In the genomic region with DNA sequence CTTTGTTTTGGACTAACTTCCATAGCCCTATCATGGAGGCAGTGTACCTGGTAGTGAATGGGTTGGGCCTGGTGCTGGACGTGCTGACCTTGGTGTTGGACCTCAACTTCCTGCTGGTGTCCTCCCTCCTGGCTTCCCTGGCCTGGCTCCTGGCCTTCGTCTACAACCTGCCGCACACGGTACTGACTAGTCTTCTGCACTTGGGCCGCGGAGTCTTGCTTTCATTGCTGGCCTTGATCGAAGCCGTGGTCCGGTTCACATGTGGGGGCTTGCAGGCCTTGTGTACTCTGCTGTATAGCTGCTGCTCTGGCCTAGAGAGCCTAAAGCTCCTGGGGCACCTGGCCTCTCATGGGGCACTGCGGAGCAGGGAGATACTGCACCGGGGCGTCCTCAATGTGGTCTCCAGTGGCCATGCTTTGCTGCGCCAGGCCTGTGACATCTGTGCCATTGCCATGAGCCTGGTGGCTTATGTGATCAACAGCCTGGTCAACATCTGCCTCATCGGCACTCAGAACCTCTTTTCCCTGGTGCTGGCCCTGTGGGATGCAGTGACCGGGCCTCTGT, we compare ENCODE assay signal across 9 cellular contexts. TPM values are rescaled to one million over a fixed set of nuclear protein-coding genes. Genes with fewer than 3 reads are reported as not detected.
DNase-seq lines count a peak whose midpoint lies in the region; ATAC-seq and TF ChIP-seq lines count a peak whose summit lies in the region.
"Had no signal": no experiment of that assay in that cellular context is flagged by ENCODE, and none has a peak within 500 bp of the region (broad histone marks: within the 10 kb centered on the region; RNA-seq: fewer than 3 reads in every experiment).

No MANE protein-coding gene starts in this region.

- H3K9me3 ChIP-seq in SK-N-SH (no peaks in the 10 kb centered on the region), stomach (no peaks in the 10 kb centered on the region)

- peaks cover 7 to 17% (median 11%) of the 10 kb centered on the region in 3 donors for H3K27me3 Mint-ChIP-seq in immature natural killer cell (ENCODE audit: low read depth in 3 of 3)

- CTCF ChIA-PET in SK-N-SH (lab: Yijun Ruan, JAX) = interaction anchor here (0.8 to 5.2 kb wide), 6 partner anchors 8 to 129 kb away, joined by 3 to 45 read pairs (median 6); a partner anchor contains a TSS

- peak overlapping the region; percentile 73 for H3K9ac ChIP-seq in SK-N-SH

- DNase-seq in SK-N-SH (no peak), immature natural killer cell (no peak), stomach (no peak), NCI-H2171 (lab: John Stamatoyannopoulos, UW) (no peak), ureter (ENCODE audit: low spot score) (no peak)
- DNase-seq in activated naive CD4-positive, alpha-beta T cell treated with anti-CD3 and anti-CD28 coated beads, Interleukin-2, amount 50 U/mL, for 72 hours (ENCODE audit: low spot score in 2 of 2) = no peak
- DNase-seq: activated CD8-positive, alpha-beta memory T cell treated with anti-CD3 and anti-CD28 coated beads, Interleukin-2, amount 50 U/mL, for 4 hours had no signal

- peaks cover 31% of the 10 kb centered on the region for H3K79me2 ChIP-seq in SK-N-SH (ENCODE audit: insufficient read depth)

- peak overlapping the region; percentile 95 for H3K4me2 ChIP-seq in SK-N-SH

- no peak for TF ChIP-seq RAD21 in SK-N-SH (IDR thresholded peaks at IDR 0.05; ENCODE audit: low read length)

- WGBS in SK-N-SH (ENCODE audit: low lambda C conversion rate) = 34% methylated on average over 9 of the region's 15 CpGs
- WGBS in stomach, 5 donors = 63 to 71% (median 64%) methylated on average over 10 to 15 of the region's 15 CpGs

- peak overlapping the region; percentile 94 to 100 (median 95) for H3K4me3 Mint-ChIP-seq in immature natural killer cell

- H3K36me3 ChIP-seq in SK-N-SH (replicated peaks in 1 of 2; ENCODE audit: control insufficient read depth in 1 of 2, insufficient read depth in 2 of 2, low read length in 1 of 2) (peaks cover 0 to 12% of the 10 kb centered on the region in 2 experiments), stomach (peaks cover 7 to 17% (median 12%) of the 10 kb centered on the region in 4 donors)

- no peaks in the 10 kb centered on the region for H3K9me3 Mint-ChIP-seq in activated naive CD4-positive, alpha-beta T cell treated with anti-CD3 and anti-CD28 coated beads, Interleukin-2, amount 50 U/mL, for 72 hours
- H3K9me3 Mint-ChIP-seq in immature natural killer cell = no peaks in the 10 kb centered on the region

- no peak for TF ChIP-seq CTCF in SK-N-SH (IDR thresholded peaks at IDR 0.05)
- TF ChIP-seq CTCF in stomach (IDR thresholded peaks at IDR 0.05) = no peak

- peaks cover 16 to 41% of the 10 kb centered on the region in 2 experiments; a peak in 3 of 4 replicates for H3K4me1 ChIP-seq in SK-N-SH (ENCODE audit: control insufficient read depth in 1 of 2, insufficient read depth in 2 of 2, low read depth in 1 of 2, low read length in 1 of 2)
- peaks cover 48 to 63% (median 57%) of the 10 kb centered on the region in 4 donors for H3K4me1 ChIP-seq in stomach

- POLR2A ChIA-PET in SK-N-SH (lab: Yijun Ruan, JAX) = no interaction called here

- peaks cover 30 to 34% of the 10 kb centered on the region in 2 donors for H3K4me1 Mint-ChIP-seq in immature natural killer cell

- no peaks in the 10 kb centered on the region for H4K20me1 ChIP-seq in SK-N-SH (ENCODE audit: insufficient read depth)

- peak overlapping the region; percentile 91 to 100 for H3K27ac Mint-ChIP-seq in activated naive CD4-positive, alpha-beta T cell treated with anti-CD3 and anti-CD28 coated beads, Interleukin-2, amount 50 U/mL, for 72 hours
- H3K27ac Mint-ChIP-seq in immature natural killer cell = peak overlapping the region; percentile 93 to 99 (median 97)

- H3K4me3 ChIP-seq in SK-N-SH (ENCODE audit: low read depth in 2 of 2, low read length in 1 of 2) (peak overlapping the region; percentile 84 to 96), stomach (peak overlapping the region; percentile 81 to 100 (median 89))

- H3K9me2 ChIP-seq in SK-N-SH = no peaks in the 10 kb centered on the region

- ATAC-seq in SK-N-SH treated with all-trans-retinoic acid at 6 μM for 48 hours = no peak
- no peak for ATAC-seq in activated naive CD4-positive, alpha-beta T cell treated with anti-CD3 and anti-CD28 coated beads, Interleukin-2, amount 50 U/mL, for 72 hours
- no peak for ATAC-seq in GM21367 (IDR thresholded peaks at IDR 0.05; ENCODE audit: unreplicated experiment)

- intact Hi-C loops in stomach (cut with DNase I; ENCODE audit: low total_unique reads) = no loop called here

- H3K27ac ChIP-seq in SK-N-SH (ENCODE audit: low read depth in 2 of 2, low read length in 1 of 2) (peak overlapping the region in 1 of 2 experiments; percentile 48; a peak in 1 of 4 replicates), stomach (peak overlapping the region in 4 of 5 donors; percentile 83 to 95 (median 90))

- no peaks in the 10 kb centered on the region for H3K27me3 ChIP-seq in SK-N-SH (ENCODE audit: insufficient read depth)
- H3K27me3 ChIP-seq in stomach = peaks cover 0 to 16% (median 10%) of the 10 kb centered on the region in 3 donors

- no peak for TF ChIP-seq POLR2A in stomach (IDR thresholded peaks at IDR 0.05)

- H2AFZ ChIP-seq in SK-N-SH (ENCODE audit: low read depth) = no peak overlapping the region

- H3K36me3 Mint-ChIP-seq in activated naive CD4-positive, alpha-beta T cell treated with anti-CD3 and anti-CD28 coated beads, Interleukin-2, amount 50 U/mL, for 72 hours = peaks cover 8 to 18% of the 10 kb centered on the region in 2 donors
- H3K36me3 Mint-ChIP-seq in immature natural killer cell = peaks cover 0 to 5% (median 0%) of the 10 kb centered on the region in 3 donors

- TF ChIP-seq EP300 in SK-N-SH (IDR thresholded peaks at IDR 0.05; ENCODE audit: borderline replicate concordance in 1 of 2, low read depth in 1 of 2, low read length in 1 of 2) (no peak), stomach (IDR thresholded peaks at IDR 0.05) (no peak)

- H3F3A ChIP-seq in SK-N-SH (replicated peaks; ENCODE audit: insufficient read depth) = peaks cover 6% of the 10 kb centered on the region

TF ChIP-seq in SK-N-SH, 30 proteins besides CTCF, POLR2A, EP300 and RAD21 (continues in another document):
- TF ChIP-seq, protein P1, sequence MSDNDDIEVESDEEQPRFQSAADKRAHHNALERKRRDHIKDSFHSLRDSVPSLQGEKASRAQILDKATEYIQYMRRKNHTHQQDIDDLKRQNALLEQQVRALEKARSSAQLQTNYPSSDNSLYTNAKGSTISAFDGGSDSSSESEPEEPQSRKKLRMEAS (IDR thresholded peaks at IDR 0.05; ENCODE audit: low read depth) = no peak
- TF ChIP-seq MXI1 (IDR thresholded peaks at IDR 0.05; ENCODE audit: low read depth, low read length) = no peak

TF ChIP-seq in SK-N-SH treated with all-trans-retinoic acid at 6 μM for 48 hours, 23 proteins besides CTCF, POLR2A, EP300 and RAD21 (continues in another document):
- no peak for TF ChIP-seq ZC3H10 (CRISPR knock-in tag; IDR thresholded peaks at IDR 0.05)
- TF ChIP-seq GLIS3 (CRISPR knock-in tag; IDR thresholded peaks at IDR 0.05) = no peak

RNA-seq across cellular contexts. Expression of a gene that starts 0.8 kb away (rescaled TPM):
- 26.6 and 31.9 TPM in 2 replicates for polyA plus RNA-seq in SK-N-SH (2012; rRNA removed)
- 14.5 and 21.8 TPM in 2 replicates for polyA plus RNA-seq in SK-N-SH (2012; cell fraction: cytosol; rRNA removed)
- polyA plus RNA-seq in SK-N-SH (2012; cell fraction: nucleus; rRNA removed) = 10.4 and 12.2 TPM in 2 replicates
- total RNA-seq in activated naive CD4-positive, alpha-beta T cell treated with anti-CD3 and anti-CD28 coated beads, Interleukin-2, amount 50 U/mL, for 72 hours = 10 to 100 TPM; 37.6 to 38.8 TPM
- polyA plus RNA-seq in immature natural killer cell = 10 to 100 TPM; 21.9 to 42.2 (median 33.5) TPM
- total RNA-seq in stomach = 10 to 100 TPM in 2 of 5 donors, 1 to 10 TPM in 2, not detected in 1; 1.3 to 45.8 (median 11.7) TPM
- polyA plus RNA-seq in stomach = 10 to 100 TPM in 2 of 3 donors, 1 to 10 TPM in 1; 7.0 to 14.8 (median 10.3) TPM
- 23.1 TPM for total RNA-seq in ureter

RNA-seq across cellular contexts. Expression of a gene that starts 5.5 kb away (rescaled TPM):
- 0.71 and 0.76 TPM in 2 replicates for polyA plus RNA-seq in SK-N-SH (2012; rRNA removed)
- polyA plus RNA-seq in SK-N-SH (2012; cell fraction: cytosol; rRNA removed) = 0.53 and 0.84 TPM in 2 replicates
- polyA plus RNA-seq in SK-N-SH (2012; cell fraction: nucleus; rRNA removed) = 1.2 and 1.4 TPM in 2 replicates
- not detected for total RNA-seq in activated naive CD4-positive, alpha-beta T cell treated with anti-CD3 and anti-CD28 coated beads, Interleukin-2, amount 50 U/mL, for 72 hours
- polyA plus RNA-seq in immature natural killer cell = not detected
- 100 to 1,000 TPM in 1 of 5 donors, 10 to 100 TPM in 4; 11.4 to 169 (median 17.4) TPM for total RNA-seq in stomach
- 10 to 100 TPM; 12.7 to 30.3 (median 20.6) TPM for polyA plus RNA-seq in stomach
- total RNA-seq in ureter = 14.6 TPM

RNA-seq across cellular contexts. Expression of a gene that starts 11.3 kb away (rescaled TPM):
- not detected in 2 replicates for polyA plus RNA-seq in SK-N-SH (2012; rRNA removed)
- polyA plus RNA-seq in SK-N-SH (2012; cell fraction: cytosol; rRNA removed) = not detected in 2 replicates
- not detected in 2 replicates for polyA plus RNA-seq in SK-N-SH (2012; cell fraction: nucleus; rRNA removed)
- not detected for total RNA-seq in activated naive CD4-positive, alpha-beta T cell treated with anti-CD3 and anti-CD28 coated beads, Interleukin-2, amount 50 U/mL, for 72 hours
- not detected for polyA plus RNA-seq in immature natural killer cell
- not detected for total RNA-seq in stomach
- not detected for polyA plus RNA-seq in stomach
- not detected for total RNA-seq in ureter

RNA-seq across cellular contexts. Expression of a gene that starts 18.2 kb away (rescaled TPM):
- polyA plus RNA-seq in SK-N-SH (2012; rRNA removed) (22.8 and 28.4 TPM in 2 replicates), immature natural killer cell (not detected), stomach (10 to 100 TPM in 2 of 3 donors, 1 to 10 TPM in 1; 7.3 to 54.8 (median 16.0) TPM)
- polyA plus RNA-seq in SK-N-SH (2012; cell fraction: cytosol; rRNA removed) = 10.9 and 18.9 TPM in 2 replicates
- 16.4 and 31.7 TPM in 2 replicates for polyA plus RNA-seq in SK-N-SH (2012; cell fraction: nucleus; rRNA removed)
- total RNA-seq in activated naive CD4-positive, alpha-beta T cell treated with anti-CD3 and anti-CD28 coated beads, Interleukin-2, amount 50 U/mL, for 72 hours = 10 to 100 TPM in 1 of 2 donors, 1 to 10 TPM in 1; 3.5 to 15.7 TPM
- total RNA-seq in stomach (100 to 1,000 TPM in 3 of 5 donors, 10 to 100 TPM in 2; 49.6 to 379 (median 111) TPM), ureter (98.7 TPM)

RNA-seq across cellular contexts. Expression of a gene that starts 46.3 kb away (rescaled TPM):
- polyA plus RNA-seq in SK-N-SH (2012; rRNA removed) = 0.81 and 0.97 TPM in 2 replicates
- 0.46 and 0.60 TPM in 2 replicates for polyA plus RNA-seq in SK-N-SH (2012; cell fraction: cytosol; rRNA removed)
- polyA plus RNA-seq in SK-N-SH (2012; cell fraction: nucleus; rRNA removed) = 1.6 TPM in 2 replicates
- total RNA-seq in activated naive CD4-positive, alpha-beta T cell treated with anti-CD3 and anti-CD28 coated beads, Interleukin-2, amount 50 U/mL, for 72 hours = 1 to 10 TPM in 1 of 2 donors, under 1 TPM in 1; 0.66 to 1.3 TPM
- not detected for polyA plus RNA-seq in immature natural killer cell
- 10 to 100 TPM in 1 of 5 donors, 1 to 10 TPM in 4; 1.4 to 17.4 (median 3.1) TPM for total RNA-seq in stomach
- polyA plus RNA-seq in stomach = 1 to 10 TPM; 1.4 to 7.8 (median 2.6) TPM
- 4.8 TPM for total RNA-seq in ureter

Comparison
In these comparisons a context has a peak if more than half of its experiments do, and no peak if none do; other contexts are left out.
1. RNA of a gene that starts 5.5 kb away (total RNA-seq): 11.4 to 169 TPM in stomach and 14.6 TPM in ureter (single experiment); not detected in activated naive CD4-positive, alpha-beta T cell treated with anti-CD3 and anti-CD28 coated beads, Interleukin-2, amount 50 U/mL, for 72 hours; every median in the first group is over 10 times any median in the second.